In genomic region chr6:97586344-97586743, GRCh38 we compare ENCODE assay signal across 8 cellular contexts.
DNase-seq lines count a peak whose midpoint lies in the region; ATAC-seq and TF ChIP-seq lines count a peak whose summit lies in the region.

No MANE protein-coding gene starts in this region.

- H3K9ac ChIP-seq in DND-41 (ENCODE audit: low read depth, low read length) (no peak overlapping the region), PC-3 (ENCODE audit: low read length) (no peak overlapping the region)

- H3K9me2 ChIP-seq in GM23338 (ENCODE audit: insufficient read depth) (no peaks in the 10 kb centered on the region), PC-3 (replicated peaks; ENCODE audit: low read length) (no peaks in the 10 kb centered on the region)

- CTCF ChIA-PET in PC-3 (lab: Charles Lee) = interaction anchor here (0.7 kb wide), 1 partner anchor 418 kb away, joined by 3 read pairs; no protein-coding TSS in a partner anchor

- no peaks in the 10 kb centered on the region for H3K36me3 ChIP-seq in DND-41 (ENCODE audit: insufficient read depth, low read length)
- H3K36me3 ChIP-seq in GM23338 (ENCODE audit: insufficient read depth) = no peaks in the 10 kb centered on the region
- H3K36me3 ChIP-seq in PC-3 (ENCODE audit: low read depth, low read length) = no peaks in the 10 kb centered on the region
- no peaks in the 10 kb centered on the region for H3K36me3 ChIP-seq in upper lobe of left lung

- peaks cover 36% of the 10 kb centered on the region for H3K27me3 Mint-ChIP-seq in GM23338 (ENCODE audit: insufficient read depth, low read depth, poor library complexity)
- no peaks in the 10 kb centered on the region for H3K27me3 Mint-ChIP-seq in activated T-helper 1 cell treated with anti-CD3 and anti-CD28 coated beads, Interleukin-12 subunit alpha, Interleukin-12 subunit beta, Interleukin-2, Interleukin-4 antibody, amounts not matched to agents 30 ng/mL and 10 ng/mL and 1 ng/mL, durations not matched to agents 14 hours and 24 hours and 36 hours (ENCODE audit: insufficient read depth)

- no peak for TF ChIP-seq POLR2A in upper lobe of left lung (IDR thresholded peaks at IDR 0.05)

- ATAC-seq in DND-41 (ENCODE audit: insufficient read depth, low read depth) (no peak), GM23338 (peak; percentile 92), PC-3 (no peak), upper lobe of left lung (ENCODE audit: low FRiP score in 2 of 2) (no peak)

- H3K4me3 ChIP-seq in DND-41 (ENCODE audit: low read depth in 1 of 2, low read length in 2 of 2) = no peak overlapping the region
- H3K4me3 ChIP-seq in GM23338 = no peak overlapping the region
- H3K4me3 ChIP-seq in PC-3 (ENCODE audit: low read length) = no peak overlapping the region
- H3K4me3 ChIP-seq in upper lobe of left lung = no peak overlapping the region

- DNase-seq in DND-41 (no peak), GM23338 (ENCODE audit: low spot score) (peak; percentile 68), PC-3 (no peak), iPS-NIHi11 (ENCODE audit: low spot score) (peak; percentile 27), upper lobe of left lung (no peak), NCI-H2171 (lab: John Stamatoyannopoulos, UW) (no peak), DMS79 (lab: John Stamatoyannopoulos, UW) (no peak)
- no peak for DNase-seq in activated T-helper 1 cell treated with anti-CD3 and anti-CD28 coated beads, Interleukin-12 subunit alpha, Interleukin-12 subunit beta, Interleukin-2, Interleukin-4 antibody, amounts not matched to agents 30 ng/mL and 10 ng/mL and 1 ng/mL, durations not matched to agents 14 hours and 24 hours and 36 hours (ENCODE audit: low spot score)

- no peaks in the 10 kb centered on the region for H3K4me1 ChIP-seq in DND-41 (ENCODE audit: insufficient read depth, low read length)
- no peaks in the 10 kb centered on the region for H3K4me1 ChIP-seq in GM23338 (ENCODE audit: insufficient read depth)
- no peaks in the 10 kb centered on the region for H3K4me1 ChIP-seq in PC-3 (ENCODE audit: insufficient read depth, low read length)
- no peaks in the 10 kb centered on the region for H3K4me1 ChIP-seq in upper lobe of left lung

- H3K79me2 ChIP-seq in DND-41 (ENCODE audit: insufficient read depth, low read length) (no peaks in the 10 kb centered on the region), GM23338 (replicated peaks; ENCODE audit: insufficient read depth) (no peaks in the 10 kb centered on the region), PC-3 (ENCODE audit: low read length) (no peaks in the 10 kb centered on the region)

- H2AFZ ChIP-seq in DND-41 (ENCODE audit: low read depth, low read length) (no peak overlapping the region), GM23338 (no peak overlapping the region), PC-3 (ENCODE audit: low read length) (no peak overlapping the region)

- H3K27ac ChIP-seq in DND-41 (ENCODE audit: low read length) (no peak overlapping the region), GM23338 (ENCODE audit: low read depth) (no peak overlapping the region), PC-3 (ENCODE audit: low read length) (no peak overlapping the region), upper lobe of left lung (no peak overlapping the region)

- POLR2A ChIA-PET in PC-3 (lab: Charles Lee; ENCODE audit: unreplicated experiment) = no interaction called here

- H3K9me3 Mint-ChIP-seq in GM23338 = no peaks in the 10 kb centered on the region
- no peaks in the 10 kb centered on the region for H3K9me3 Mint-ChIP-seq in activated T-helper 1 cell treated with anti-CD3 and anti-CD28 coated beads, Interleukin-12 subunit alpha, Interleukin-12 subunit beta, Interleukin-2, Interleukin-4 antibody, amounts not matched to agents 30 ng/mL and 10 ng/mL and 1 ng/mL, durations not matched to agents 14 hours and 24 hours and 36 hours

- peak; percentile 9 for TF ChIP-seq CTCF in DND-41 (IDR thresholded peaks at IDR 0.05; ENCODE audit: borderline replicate concordance, extremely low read depth, low read length, poor library complexity, severe bottlenecking)
- TF ChIP-seq CTCF in GM23338 (conservative IDR thresholded peaks at IDR 0.05; ENCODE audit: low read depth in 2 of 2) = peak; percentile 58 to 71
- 0 out of 2 replicates have a peak, but pooled peaks have one; percentile 21 for TF ChIP-seq CTCF in PC-3 (conservative IDR thresholded peaks at IDR 0.05; ENCODE audit: low read depth, low read length)
- TF ChIP-seq CTCF in upper lobe of left lung (IDR thresholded peaks at IDR 0.05) = no peak

- no peaks in the 10 kb centered on the region; the same call in 1 of the 2 replicates for H3F3A ChIP-seq in GM23338 (replicated peaks; ENCODE audit: low read depth)
- H3F3A ChIP-seq in PC-3 (ENCODE audit: low read length, unreplicated experiment) = no peaks in the 10 kb centered on the region

- H3K4me2 ChIP-seq in DND-41 (ENCODE audit: insufficient read depth, low read length) (no peak overlapping the region), GM23338 (no peak overlapping the region), PC-3 (ENCODE audit: low read length) (no peak overlapping the region)

- H3K4me3 Mint-ChIP-seq in GM23338 = no peak overlapping the region
- no peak overlapping the region for H3K4me3 Mint-ChIP-seq in activated T-helper 1 cell treated with anti-CD3 and anti-CD28 coated beads, Interleukin-12 subunit alpha, Interleukin-12 subunit beta, Interleukin-2, Interleukin-4 antibody, amounts not matched to agents 30 ng/mL and 10 ng/mL and 1 ng/mL, durations not matched to agents 14 hours and 24 hours and 36 hours

- no peaks in the 10 kb centered on the region for H3K36me3 Mint-ChIP-seq in GM23338 (ENCODE audit: low read depth)
- no peaks in the 10 kb centered on the region for H3K36me3 Mint-ChIP-seq in activated T-helper 1 cell treated with anti-CD3 and anti-CD28 coated beads, Interleukin-12 subunit alpha, Interleukin-12 subunit beta, Interleukin-2, Interleukin-4 antibody, amounts not matched to agents 30 ng/mL and 10 ng/mL and 1 ng/mL, durations not matched to agents 14 hours and 24 hours and 36 hours (ENCODE audit: low read depth)

- no peak for TF ChIP-seq EP300 in upper lobe of left lung (IDR thresholded peaks at IDR 0.05)

- H3K27ac Mint-ChIP-seq in GM23338 = no peak overlapping the region
- H3K27ac Mint-ChIP-seq in activated T-helper 1 cell treated with anti-CD3 and anti-CD28 coated beads, Interleukin-12 subunit alpha, Interleukin-12 subunit beta, Interleukin-2, Interleukin-4 antibody, amounts not matched to agents 30 ng/mL and 10 ng/mL and 1 ng/mL, durations not matched to agents 14 hours and 24 hours and 36 hours = no peak overlapping the region

- intact Hi-C loops in PC-3 (cut with micrococcal nuclease) = no loop called here
- intact Hi-C loops in activated T-helper 1 cell treated with anti-CD3 and anti-CD28 coated beads, Interleukin-12 subunit alpha, Interleukin-12 subunit beta, Interleukin-2, Interleukin-4 antibody, amounts not matched to agents 30 ng/mL and 10 ng/mL and 1 ng/mL, durations not matched to agents 14 hours and 24 hours and 36 hours (cut with micrococcal nuclease) = no loop called here

- no peaks in the 10 kb centered on the region for H3K27me3 ChIP-seq in DND-41 (ENCODE audit: insufficient read depth, low read length, poor library complexity)
- H3K27me3 ChIP-seq in GM23338 (ENCODE audit: insufficient read depth) = peaks cover 61% of the 10 kb centered on the region
- H3K27me3 ChIP-seq in PC-3 (ENCODE audit: low read length) = no peaks in the 10 kb centered on the region
- H3K27me3 ChIP-seq in upper lobe of left lung = no peaks in the 10 kb centered on the region

- H3K4me1 Mint-ChIP-seq in GM23338 = peaks cover under 1% of the 10 kb centered on the region; the same call in 1 of the 3 replicates
- no peaks in the 10 kb centered on the region for H3K4me1 Mint-ChIP-seq in activated T-helper 1 cell treated with anti-CD3 and anti-CD28 coated beads, Interleukin-12 subunit alpha, Interleukin-12 subunit beta, Interleukin-2, Interleukin-4 antibody, amounts not matched to agents 30 ng/mL and 10 ng/mL and 1 ng/mL, durations not matched to agents 14 hours and 24 hours and 36 hours (ENCODE audit: low read depth)

- BruUV-seq in PC-3 (replicated peaks; lab: Mats Ljungman, UMichigan) = no TSS peak

- H3K9me3 ChIP-seq in DND-41 (ENCODE audit: insufficient read depth, low read length, severe bottlenecking) (no peaks in the 10 kb centered on the region), PC-3 (ENCODE audit: low read length) (no peaks in the 10 kb centered on the region), upper lobe of left lung (no peaks in the 10 kb centered on the region)

- H4K20me1 ChIP-seq in DND-41 (ENCODE audit: insufficient read depth, low read length) (no peaks in the 10 kb centered on the region), GM23338 (replicated peaks; ENCODE audit: insufficient read depth) (peaks cover 1% of the 10 kb centered on the region; the same call in 1 of the 2 replicates), PC-3 (ENCODE audit: low read length) (no peaks in the 10 kb centered on the region)

TF ChIP-seq in GM23338, 12 proteins besides CTCF, POLR2A, EP300 and RAD21:
- TF ChIP-seq ZNF114 (CRISPR knock-in tag; IDR thresholded peaks at IDR 0.05) = no peak

Comparison
In these comparisons a context has a peak if more than half of its experiments do, and no peak if none do; other contexts are left out.
1. DNase-seq: peak in GM23338 (single experiment) and iPS-NIHi11 (single experiment); none in DND-41 (single experiment), PC-3 (single experiment), upper lobe of left lung (0 of 2), NCI-H2171 (single experiment), activated T-helper 1 cell treated with anti-CD3 and anti-CD28 coated beads, Interleukin-12 subunit alpha, Interleukin-12 subunit beta, Interleukin-2, Interleukin-4 antibody, amounts not matched to agents 30 ng/mL and 10 ng/mL and 1 ng/mL, durations not matched to agents 14 hours and 24 hours and 36 hours (single experiment) and DMS79 (single experiment).
2. CTCF ChIP-seq: peak in DND-41 (single experiment), GM23338 (2 of 2) and PC-3 (single experiment); none in upper lobe of left lung (0 of 6).